12 cellular contexts compared by ENCODE assay signal in genomic region chr9:70924380-70924779, GRCh38.
DNase-seq lines count a peak whose midpoint lies in the region; ATAC-seq, FAIRE-seq and TF ChIP-seq lines count a peak whose summit lies in the region.
"Had no signal": no experiment of that assay in that cellular context is flagged by ENCODE, and none has a peak within 500 bp of the region (broad histone marks: within the 10 kb centered on the region; RNA-seq: fewer than 3 reads in every experiment).

No MANE protein-coding gene starts in this region.

- H3K4me1 ChIP-seq in pancreas (no peaks in the 10 kb centered on the region), tibial nerve (peaks cover 0 to 18% (median 0%) of the 10 kb centered on the region in 4 donors)

- H3K27me3 ChIP-seq in pancreas (no peaks in the 10 kb centered on the region), tibial nerve (no peaks in the 10 kb centered on the region)
- H3K27me3 ChIP-seq: heart right ventricle had no signal

- no peaks in the 10 kb centered on the region for H3K4me1 Mint-ChIP-seq in immature natural killer cell
- H3K4me1 Mint-ChIP-seq in activated CD4-positive, alpha-beta T cell treated with anti-CD3 and anti-CD28 coated beads, Interleukin-2, amount 10 ng/mL, durations not matched to agents 7 days and 5 days: no peaks in the 10 kb centered on the region

- POLR2A ChIA-PET in activated CD4-positive, alpha-beta T cell treated with anti-CD3 and anti-CD28 coated beads, Interleukin-2, amount 10 ng/mL, durations not matched to agents 7 days and 5 days (lab: Charles Lee): no interaction called here

- H3K27ac ChIP-seq in pancreas (no peak overlapping the region), tibial nerve (peak overlapping the region in 2 of 4 donors; percentile 41 to 69)
- H3K27ac ChIP-seq: heart right ventricle had no signal

- H3K36me3 ChIP-seq in pancreas (no peaks in the 10 kb centered on the region), tibial nerve (no peaks in the 10 kb centered on the region)
- H3K36me3 ChIP-seq: heart right ventricle had no signal

- ATAC-seq in pancreas: peak in 2 of 4 donors; percentile 30 to 56
- no peak for ATAC-seq in HG02981 (IDR thresholded peaks at IDR 0.05; ENCODE audit: unreplicated experiment)

- no peak overlapping the region for H3K27ac Mint-ChIP-seq in immature natural killer cell
- H3K27ac Mint-ChIP-seq in activated CD4-positive, alpha-beta T cell treated with anti-CD3 and anti-CD28 coated beads, Interleukin-2, amount 10 ng/mL, durations not matched to agents 7 days and 5 days: no peak overlapping the region
- H3K27ac Mint-ChIP-seq: CD8-positive, alpha-beta memory T cell had no signal

- TF ChIP-seq CTCF in fibroblast of the aortic adventitia (IDR thresholded peaks at IDR 0.05; ENCODE audit: insufficient read depth, low read length): no peak
- no peak for TF ChIP-seq CTCF in pancreas (IDR thresholded peaks at IDR 0.05)
- no peak for TF ChIP-seq CTCF in tibial nerve (IDR thresholded peaks at IDR 0.05)

- intact Hi-C loops in pancreas (cut with DNase I): loop anchor here in 1 of 3 donors (5.0 kb wide), 1 partner anchor 328 kb away; no protein-coding TSS in a partner anchor

- H3K4me3 Mint-ChIP-seq in immature natural killer cell: no peak overlapping the region
- no peak overlapping the region for H3K4me3 Mint-ChIP-seq in activated CD4-positive, alpha-beta T cell treated with anti-CD3 and anti-CD28 coated beads, Interleukin-2, amount 10 ng/mL, durations not matched to agents 7 days and 5 days
- H3K4me3 Mint-ChIP-seq: CD8-positive, alpha-beta memory T cell had no signal

- CTCF ChIA-PET in activated CD4-positive, alpha-beta T cell treated with anti-CD3 and anti-CD28 coated beads, Interleukin-2, amount 10 ng/mL, durations not matched to agents 7 days and 5 days (lab: Charles Lee): no interaction called here

- TF ChIP-seq POLR2A in tibial nerve (IDR thresholded peaks at IDR 0.05): no peak

- peak; percentile 51 for DNase-seq in GM03348 (ENCODE audit: low spot score)
- peak; percentile 13 for DNase-seq in amniotic stem cell (lab: John Stamatoyannopoulos, UW)
- DNase-seq in fibroblast of the aortic adventitia (ENCODE audit: low read depth): peak; percentile 97
- DNase-seq in pancreas: no peak
- no peak for DNase-seq in immature natural killer cell
- DNase-seq in activated CD4-positive, alpha-beta T cell treated with anti-CD3 and anti-CD28 coated beads, Interleukin-2, amount 10 ng/mL, durations not matched to agents 7 days and 5 days: no peak
- no peak for DNase-seq in tibial nerve (ENCODE audit: low spot score in 2 of 2)
- DNase-seq: CD8-positive, alpha-beta memory T cell; stimulated activated naive CD4-positive, alpha-beta T cell treated with Interleukin-2 at 50 U/mL for 16 hours had no signal

- no peaks in the 10 kb centered on the region for H3K9me3 ChIP-seq in pancreas
- H3K9me3 ChIP-seq in tibial nerve: no peaks in the 10 kb centered on the region
- H3K9me3 ChIP-seq: heart right ventricle had no signal

- TF ChIP-seq EP300 in tibial nerve (IDR thresholded peaks at IDR 0.05): no peak

- peaks cover 0 to 5% (median 0%) of the 10 kb centered on the region in 6 donors for H3K9me3 Mint-ChIP-seq in immature natural killer cell
- no peaks in the 10 kb centered on the region for H3K9me3 Mint-ChIP-seq in activated CD4-positive, alpha-beta T cell treated with anti-CD3 and anti-CD28 coated beads, Interleukin-2, amount 10 ng/mL, durations not matched to agents 7 days and 5 days
- H3K9me3 Mint-ChIP-seq: CD8-positive, alpha-beta memory T cell had no signal

- H3K27me3 Mint-ChIP-seq in immature natural killer cell (ENCODE audit: low read depth in 3 of 3): peaks cover 0 to 1% (median 0%) of the 10 kb centered on the region in 3 donors
- no peaks in the 10 kb centered on the region for H3K27me3 Mint-ChIP-seq in activated CD4-positive, alpha-beta T cell treated with anti-CD3 and anti-CD28 coated beads, Interleukin-2, amount 10 ng/mL, durations not matched to agents 7 days and 5 days

- peak overlapping the region; percentile 45 for H3K4me3 ChIP-seq in fibroblast of the aortic adventitia (ENCODE audit: low read depth, low read length)
- peak overlapping the region in 1 of 4 donors; percentile 3 for H3K4me3 ChIP-seq in pancreas
- peak overlapping the region in 1 of 4 donors; percentile 31 for H3K4me3 ChIP-seq in tibial nerve

- 36 to 49% methylated on average over 6 of the region's 6 CpGs for WGBS in pancreas, 2 donors
- WGBS in tibial nerve, 2 donors: 30 to 31% methylated on average over 6 of the region's 6 CpGs

- FAIRE-seq in pancreas (lab: Jason Lieb, UNC): peak; percentile 13
- FAIRE-seq: bronchial epithelial cell had no signal

- H3K36me3 Mint-ChIP-seq in immature natural killer cell: no peaks in the 10 kb centered on the region
- H3K36me3 Mint-ChIP-seq in activated CD4-positive, alpha-beta T cell treated with anti-CD3 and anti-CD28 coated beads, Interleukin-2, amount 10 ng/mL, durations not matched to agents 7 days and 5 days (ENCODE audit: low read depth): no peaks in the 10 kb centered on the region
- H3K36me3 Mint-ChIP-seq: CD8-positive, alpha-beta memory T cell had no signal

Comparison
In these comparisons a context has a peak if more than half of its experiments do, and no peak if none do; other contexts are left out.
1. DNase-seq: peak in GM03348 (single experiment), amniotic stem cell (single experiment) and fibroblast of the aortic adventitia (single experiment); none in pancreas (0 of 6), immature natural killer cell (0 of 3), activated CD4-positive, alpha-beta T cell treated with anti-CD3 and anti-CD28 coated beads, Interleukin-2, amount 10 ng/mL, durations not matched to agents 7 days and 5 days (single experiment) and tibial nerve (0 of 2).